In the genomic region with DNA sequence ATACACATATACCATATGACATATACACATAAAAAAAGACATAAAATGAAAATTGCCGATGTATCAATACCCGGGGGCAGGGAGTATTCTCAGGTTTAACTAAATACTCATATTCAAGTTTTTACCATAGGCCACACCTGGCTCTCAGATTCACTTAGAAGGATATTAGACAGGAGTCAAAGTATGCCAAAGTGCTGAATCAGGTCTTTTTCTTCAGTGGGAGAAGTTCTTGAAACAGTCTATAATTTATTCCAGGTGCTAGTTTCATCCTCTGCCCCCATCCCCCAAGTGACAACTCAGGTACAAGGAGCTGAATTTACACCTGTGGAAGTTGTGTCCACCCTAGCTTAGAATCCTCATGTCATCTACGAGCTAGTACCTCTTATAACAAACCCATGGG, we compare ENCODE assay signal across 3 cellular contexts.
TF ChIP-seq lines count a peak whose summit lies in the region.

No MANE protein-coding gene starts in this region.

TF ChIP-seq in A549, 52 proteins besides CTCF, POLR2A, EP300 and RAD21:
- TF ChIP-seq EHF (CRISPR knock-in tag; IDR thresholded peaks at IDR 0.05), result no peak
- TF ChIP-seq MAFK (IDR thresholded peaks at IDR 0.05; ENCODE audit: partially characterized antibody), result peak; percentile 86
TF ChIP-seq in A549: peak in this region for 1.

TF ChIP-seq in IMR-90, 13 proteins besides CTCF, POLR2A, EP300 and RAD21:
- TF ChIP-seq FOS (IDR thresholded peaks at IDR 0.05; ENCODE audit: low read depth, low read length) (no peak), MAFK (IDR thresholded peaks at IDR 0.05; ENCODE audit: low read depth, low read length) (peak; percentile 86), BHLHE40 (IDR thresholded peaks at IDR 0.05; ENCODE audit: low read depth, low read length) (no peak)

TF ChIP-seq in GM12878, 131 proteins besides CTCF, POLR2A, EP300 and RAD21:
- TF ChIP-seq ZSCAN29 (IDR thresholded peaks at IDR 0.05), result no peak
- TF ChIP-seq NR2F1 (conservative IDR thresholded peaks at IDR 0.05), result 0 out of 2 replicates have a peak, but pooled peaks have one; percentile 28
TF ChIP-seq in GM12878: peak in this region for 1.
